ENCODE assay signal across 8 cellular contexts in genomic region chr3:44861412-44862220, GRCh38. TPM values are rescaled to one million over a fixed set of nuclear protein-coding genes. Genes with fewer than 3 reads are reported as not detected.
DNase-seq lines count a peak whose midpoint lies in the region; ATAC-seq and TF ChIP-seq lines count a peak whose summit lies in the region.

TSS of gene TMEM42 (plus strand) at chr3:44861912. CDS start at chr3:44861925, 13 bp downstream.

- H3K9me3 ChIP-seq in ascending aorta (no peaks in the 10 kb centered on the region), right cardiac atrium (ENCODE audit: control insufficient read depth, low read length) (no peaks in the 10 kb centered on the region), vagina (no peaks in the 10 kb centered on the region)

- TF ChIP-seq CTCF in GM12873 (IDR thresholded peaks at IDR 0.05; ENCODE audit: insufficient read depth, low read depth, low read length, missing control alignments) (peak; percentile 9), ascending aorta (IDR thresholded peaks at IDR 0.05) (peak in 2 of 3 experiments; percentile 4 to 40), vagina (IDR thresholded peaks at IDR 0.05) (no peak)

- H3K4me3 ChIP-seq in ascending aorta (peak within 1 kb of the TSS; percentile 67 to 89), right cardiac atrium (ENCODE audit: low read length) (peak within 1 kb of the TSS; percentile 62), vagina (peak within 1 kb of the TSS; percentile 74 to 96)

- intact Hi-C loops in ascending aorta (cut with DNase I) (loop anchor here (1.0 to 10.0 kb wide), 5 partner anchors 100 to 803 kb away; partner anchors contain the start of genes EXOSC7, KIAA1143, KIF15 and TCAIM), right cardiac atrium (cut with DNase I) (loop anchor here in 1 of 4 donors (10.0 kb wide), 1 partner anchor 97 kb away; the partner anchor contains the start of genes KIAA1143 and KIF15), vagina (cut with DNase I) (loop anchor here (10.0 kb wide), 1 partner anchor 1087 kb away; no protein-coding TSS in a partner anchor)

- TF ChIP-seq POLR2A in vagina (IDR thresholded peaks at IDR 0.05), result peak in 1 of 2 donors; percentile 76

- ATAC-seq in HG02610 (IDR thresholded peaks at IDR 0.05; ENCODE audit: unreplicated experiment) (peak; percentile 96), right cardiac atrium (peak; percentile 98 to 99)

- H3K27me3 ChIP-seq in ascending aorta (no peaks in the 10 kb centered on the region), right cardiac atrium (ENCODE audit: control insufficient read depth, insufficient read depth) (no peaks in the 10 kb centered on the region), vagina (no peaks in the 10 kb centered on the region)

- peaks cover 0 to under 1% of the 10 kb centered on the region in 2 donors for H3K36me3 ChIP-seq in ascending aorta
- no peaks in the 10 kb centered on the region for H3K36me3 ChIP-seq in vagina

- H3K27ac ChIP-seq in ascending aorta, result peak within 1 kb of the TSS; percentile 91 to 96
- H3K27ac ChIP-seq in right cardiac atrium (ENCODE audit: low read length), result peak within 1 kb of the TSS; percentile 75
- H3K27ac ChIP-seq in vagina, result peak within 1 kb of the TSS; percentile 97

- peak; percentile 76 for DNase-seq in NCI-H1105 treated with DMSO at 0.1 percent for 48 hours (lab: John Stamatoyannopoulos, UW)
- peak; percentile 78 to 94 (median 85) for DNase-seq in T-helper 2 cell
- peak; percentile 55 to 95 for DNase-seq in ascending aorta (ENCODE audit: low spot score in 2 of 2)
- peak; percentile 93 to 97 (median 97) for DNase-seq in right cardiac atrium
- DNase-seq in putamen (ENCODE audit: low spot score), result peak; percentile 93
- no peak for DNase-seq in vagina (ENCODE audit: extremely low spot score in 2 of 2)

- H3K4me1 ChIP-seq in ascending aorta, result peaks cover 0 to 11% of the 10 kb centered on the region in 2 donors
- no peaks in the 10 kb centered on the region for H3K4me1 ChIP-seq in right cardiac atrium (ENCODE audit: control insufficient read depth, insufficient read depth, low read length)
- H3K4me1 ChIP-seq in vagina, result peaks cover 21% of the 10 kb centered on the region

- WGBS in right cardiac atrium, result 2% methylated on average over 89 of the region's 90 CpGs

RNA-seq across cellular contexts. Expression of gene TMEM42, which starts in this region (rescaled TPM):
- not detected for total RNA-seq in ascending aorta
- 10 to 100 TPM in 3 of 4 donors, 1 to 10 TPM in 1; 8.4 to 12.7 (median 10.9) TPM for total RNA-seq in right cardiac atrium
- 13.6 TPM for polyA plus RNA-seq in right cardiac atrium
- 10.8 TPM for total RNA-seq in vagina

Comparison
In these comparisons a context has a peak if more than half of its experiments do, and no peak if none do; other contexts are left out.
1. Peak in DNase-seq, H3K4me3 ChIP-seq and H3K27ac ChIP-seq in ascending aorta; RNA of the gene not detected or under 1 TPM.
2. CTCF ChIP-seq: peak in GM12873 (single experiment) and ascending aorta (2 of 3); none in vagina (0 of 3).
3. DNase-seq: peak in NCI-H1105 treated with DMSO at 0.1 percent for 48 hours (single experiment), T-helper 2 cell (5 of 5), right cardiac atrium (3 of 3) and putamen (single experiment); none in vagina (0 of 2).
4. Peak in every context shown above with its lines, with median percentiles within 50 percentile points of each other: H3K27ac ChIP-seq and H3K4me3 ChIP-seq.